In the genomic region with DNA sequence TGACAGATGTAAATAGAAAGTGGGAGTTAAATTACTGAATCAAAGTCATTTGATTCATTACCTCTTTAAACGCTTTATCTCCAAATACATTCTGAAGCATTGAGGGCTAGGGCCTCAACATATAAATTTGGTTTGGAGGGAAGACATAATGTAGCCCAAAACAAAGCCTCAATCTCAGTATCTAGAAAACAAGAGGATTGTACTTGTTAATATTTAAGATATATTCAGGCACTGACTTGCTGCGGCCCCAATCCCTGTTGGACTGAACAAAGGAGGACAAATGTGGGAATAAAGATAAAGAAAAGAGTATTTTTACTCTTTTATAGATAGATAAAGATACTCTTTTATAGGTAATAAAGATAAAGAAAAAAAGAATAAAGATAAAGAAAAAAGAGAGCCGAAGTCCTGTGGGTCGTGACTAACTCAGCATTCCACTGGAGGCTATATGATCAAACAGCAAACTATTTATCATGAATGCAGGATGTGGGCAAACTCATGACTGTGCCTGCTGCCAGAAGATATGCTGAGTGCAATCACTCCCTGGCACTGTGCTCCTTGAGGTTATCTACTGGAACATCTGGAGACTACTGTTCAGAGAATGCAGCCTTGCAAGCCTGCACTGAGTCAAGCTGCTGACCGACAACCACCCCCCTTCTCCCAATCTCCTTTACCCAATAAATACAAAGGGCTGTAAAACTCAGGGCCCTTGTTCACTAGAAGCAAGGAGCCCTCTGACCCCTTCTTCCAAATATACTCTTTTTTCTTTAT, we compare ENCODE assay signal across 14 cellular contexts. TPM values are rescaled to one million over a fixed set of nuclear protein-coding genes. Genes with fewer than 3 reads are reported as not detected.
DNase-seq lines count a peak whose midpoint lies in the region; ATAC-seq and TF ChIP-seq lines count a peak whose summit lies in the region.
"Had no signal": no experiment of that assay in that cellular context is flagged by ENCODE, and none has a peak within 500 bp of the region (broad histone marks: within the 10 kb centered on the region; RNA-seq: fewer than 3 reads in every experiment).

No MANE protein-coding gene starts in this region.

- H3K27ac ChIP-seq in brain microvascular endothelial cell = peak overlapping the region; percentile 70
- H3K27ac ChIP-seq in mesodermal cell (ENCODE audit: low read depth, low read length, severe bottlenecking) = peak overlapping the region; percentile 73
- H3K27ac ChIP-seq: gastrocnemius medialis, VCaP had no signal

- H3K4me1 ChIP-seq in mesodermal cell (ENCODE audit: control insufficient read depth, insufficient read depth, low read length, poor library complexity, severe bottlenecking) = peaks cover 25% of the 10 kb centered on the region
- H3K4me1 ChIP-seq: gastrocnemius medialis had no signal

- TF ChIP-seq CTCF in AG10803 (conservative IDR thresholded peaks at IDR 0.05; ENCODE audit: low read length) (no peak), brain microvascular endothelial cell (IDR thresholded peaks at IDR 0.05; ENCODE audit: low read depth, low read length, missing control alignments) (no peak)

- H3K4me3 ChIP-seq in AG10803 (ENCODE audit: low read length) (no peak overlapping the region), brain microvascular endothelial cell (ENCODE audit: low read depth, low read length) (no peak overlapping the region), mesodermal cell (ENCODE audit: extremely low read depth, insufficient read depth, low read length, poor library complexity, severe bottlenecking) (no peak overlapping the region)
- H3K4me3 ChIP-seq: gastrocnemius medialis had no signal

- no peaks in the 10 kb centered on the region for H3K9me3 ChIP-seq in mesodermal cell (ENCODE audit: control insufficient read depth, low read length)
- H3K9me3 ChIP-seq: gastrocnemius medialis had no signal

- in situ Hi-C loops in KBM-7 (cut with MboI; ENCODE audit: low pct_unique_long_range_greater_than_20kb, low sequenced_read_pairs) (no loop called here), brain microvascular endothelial cell (cut with HindIII; ENCODE audit: low pct_ligation_motif_present, low sequenced_read_pairs) (no loop called here)

- H3K36me3 ChIP-seq in brain microvascular endothelial cell (replicated peaks) = no peaks in the 10 kb centered on the region
- no peaks in the 10 kb centered on the region for H3K36me3 ChIP-seq in mesodermal cell (ENCODE audit: control insufficient read depth, insufficient read depth, low read length)
- H3K36me3 ChIP-seq: gastrocnemius medialis had no signal

- no peaks in the 10 kb centered on the region for H3K27me3 ChIP-seq in brain microvascular endothelial cell (replicated peaks)
- H3K27me3 ChIP-seq: gastrocnemius medialis had no signal

- no peak for ATAC-seq in HG03520 (IDR thresholded peaks at IDR 0.05; ENCODE audit: unreplicated experiment)
- ATAC-seq: gastrocnemius medialis had no signal

- 68 to 82% methylated on average over 2 to 3 of the region's 5 CpGs for WGBS in mesodermal cell (ENCODE audit: insufficient coverage in 2 of 2), 2 experiments

- peak; percentile 74 for DNase-seq in AG10803 (ENCODE audit: low read depth)
- DNase-seq in KBM-7 = peak; percentile 79
- peak; percentile 93 for DNase-seq in brain microvascular endothelial cell
- DNase-seq in NCI-H2107 (lab: John Stamatoyannopoulos, UW) = no peak
- DNase-seq in NCI-H345 treated with DMSO at 0.1 percent for 48 hours (lab: John Stamatoyannopoulos, UW; ENCODE audit: unreplicated experiment) = no peak
- DNase-seq in effector CD8-positive, alpha-beta T cell (lab: John Stamatoyannopoulos, UW) = no peak
- DNase-seq: activated naive CD4-positive, alpha-beta T cell treated with anti-CD3 and anti-CD28 coated beads for 36 hours; CD8-positive, alpha-beta memory T cell; gastrocnemius medialis; NCI-H774 had no signal

RNA-seq across cellular contexts. Expression of a gene that starts 6.9 kb away (rescaled TPM):
- polyA plus RNA-seq in mesodermal cell (2013, experiment 1 of 2) = not detected
- polyA plus RNA-seq in mesodermal cell (2013, experiment 2 of 2) = not detected
- polyA plus RNA-seq: CD8-positive, alpha-beta memory T cell; IgD-negative memory B cell had no signal

RNA-seq across cellular contexts. Expression of a gene that starts 37.9 kb away (rescaled TPM):
- 28.0 TPM for polyA plus RNA-seq in mesodermal cell (2013, experiment 1 of 2)
- 26.6 TPM for polyA plus RNA-seq in mesodermal cell (2013, experiment 2 of 2)

RNA-seq across cellular contexts. Expression of a gene that starts 48.5 kb away (rescaled TPM):
- 75.1 TPM for polyA plus RNA-seq in mesodermal cell (2013, experiment 1 of 2)
- polyA plus RNA-seq in mesodermal cell (2013, experiment 2 of 2) = 71.1 TPM

Comparison
In these comparisons a context has a peak if more than half of its experiments do, and no peak if none do; other contexts are left out.
1. DNase-seq: peak in AG10803 (single experiment), KBM-7 (single experiment) and brain microvascular endothelial cell (single experiment); none in NCI-H2107 (single experiment), NCI-H345 treated with DMSO at 0.1 percent for 48 hours (single experiment) and effector CD8-positive, alpha-beta T cell (single experiment).